In the genomic region with DNA sequence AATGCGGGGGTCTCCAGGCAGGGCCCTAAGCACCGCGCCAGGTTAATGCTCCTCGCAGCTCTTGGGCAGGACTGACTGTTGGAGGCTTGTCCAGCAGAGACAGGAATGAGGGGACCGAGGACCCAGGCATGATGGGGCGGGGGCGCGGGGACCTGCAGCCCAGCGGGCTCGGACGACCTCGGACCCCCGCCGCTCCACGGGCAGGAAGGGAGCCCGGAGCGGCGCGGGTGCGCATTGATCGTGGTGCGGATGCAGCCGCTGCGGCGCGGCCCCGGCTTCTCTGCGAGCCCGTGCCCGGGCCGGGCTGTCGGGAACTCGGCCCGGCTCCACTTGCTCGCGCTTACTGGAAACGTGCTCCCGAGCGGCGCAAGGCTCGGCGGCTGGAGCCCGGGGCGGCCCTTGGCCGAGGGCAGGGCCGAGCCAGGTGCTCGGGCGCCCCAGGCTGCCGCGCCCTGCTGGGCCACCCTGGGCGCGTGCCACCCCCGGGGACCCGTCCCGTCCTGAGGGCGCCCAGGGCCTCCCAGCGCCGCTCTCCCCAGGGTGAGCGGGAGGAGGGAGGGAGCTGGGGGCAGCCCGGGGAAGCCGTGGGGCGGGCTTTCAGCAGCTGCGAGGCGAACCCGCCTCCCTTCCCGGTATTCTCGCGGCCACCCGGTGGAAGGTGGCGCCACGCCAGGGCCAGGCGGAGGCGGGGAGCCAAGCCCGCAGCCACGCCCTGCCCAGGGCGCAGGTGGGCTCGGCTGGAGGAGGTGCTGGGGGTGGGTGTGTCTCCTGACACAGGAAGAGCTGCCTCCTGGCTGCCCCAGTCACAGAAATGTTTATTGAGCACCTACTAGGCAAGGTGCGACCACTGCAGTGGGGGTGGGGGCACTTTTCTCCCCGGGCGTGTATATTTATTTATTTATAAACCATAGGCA, we compare ENCODE assay signal across 8 cellular contexts. TPM values are rescaled to one million over a fixed set of nuclear protein-coding genes. Genes with fewer than 3 reads are reported as not detected.
DNase-seq lines count a peak whose midpoint lies in the region; ATAC-seq and TF ChIP-seq lines count a peak whose summit lies in the region.

No MANE protein-coding gene starts in this region.

- peak; percentile 87 for TF ChIP-seq EP300 in esophagus muscularis mucosa (IDR thresholded peaks at IDR 0.05)

- H3K27ac ChIP-seq in esophagus muscularis mucosa (replicated peaks in 1 of 4) = peak overlapping the region; percentile 77 to 87 (median 84)

- H3K36me3 Mint-ChIP-seq in natural killer cell = no peaks in the 10 kb centered on the region
- H3K36me3 Mint-ChIP-seq in stimulated activated naive CD8-positive, alpha-beta T cell treated with anti-CD3 and anti-CD28 coated beads, Interleukin-15, Interleukin-2, amounts not matched to agents 100 ng/mL and 50 ng/mL, for 24 hours (ENCODE audit: low read depth) = no peaks in the 10 kb centered on the region

- ATAC-seq in natural killer cell = peak; percentile 45 to 66 (median 63)
- ATAC-seq in GM18861 (IDR thresholded peaks at IDR 0.05; ENCODE audit: unreplicated experiment) = no peak

- WGBS in esophagus muscularis mucosa = 34% methylated on average over 7 of the region's 80 CpGs

- no peak overlapping the region for H3K27ac Mint-ChIP-seq in natural killer cell
- H3K27ac Mint-ChIP-seq in stimulated activated naive CD8-positive, alpha-beta T cell treated with anti-CD3 and anti-CD28 coated beads, Interleukin-15, Interleukin-2, amounts not matched to agents 100 ng/mL and 50 ng/mL, for 24 hours = peak overlapping the region; percentile 40

- H3K4me3 ChIP-seq in esophagus muscularis mucosa = peak overlapping the region; percentile 55 to 64 (median 60)

- peaks cover 39 to 48% of the 10 kb centered on the region in 2 donors for H3K27me3 Mint-ChIP-seq in natural killer cell (ENCODE audit: low read depth in 2 of 2)
- H3K27me3 Mint-ChIP-seq in stimulated activated naive CD8-positive, alpha-beta T cell treated with anti-CD3 and anti-CD28 coated beads, Interleukin-15, Interleukin-2, amounts not matched to agents 100 ng/mL and 50 ng/mL, for 24 hours = peaks cover 13% of the 10 kb centered on the region

- H3K36me3 ChIP-seq in esophagus muscularis mucosa = no peaks in the 10 kb centered on the region

- no peaks in the 10 kb centered on the region for H3K9me3 Mint-ChIP-seq in natural killer cell
- H3K9me3 Mint-ChIP-seq in stimulated activated naive CD8-positive, alpha-beta T cell treated with anti-CD3 and anti-CD28 coated beads, Interleukin-15, Interleukin-2, amounts not matched to agents 100 ng/mL and 50 ng/mL, for 24 hours = no peaks in the 10 kb centered on the region

- peak; percentile 32 for DNase-seq in DMS 273 treated with DMSO at 0.1 percent for 48 hours (lab: John Stamatoyannopoulos, UW)
- peak; percentile 96 for DNase-seq in HPDE6-E6E7 (ENCODE audit: extremely low spot score)
- DNase-seq in NOMO-1 (lab: John Stamatoyannopoulos, UW; ENCODE audit: unreplicated experiment in 2 of 2) = peak; percentile 34 to 62
- DNase-seq in activated T-cell treated with anti-CD3 and anti-CD28 coated beads for 48 hours (ENCODE audit: low read depth) = peak; percentile 78
- DNase-seq in esophagus muscularis mucosa (ENCODE audit: extremely low spot score) = no peak
- DNase-seq in natural killer cell = no peak

- H3K27me3 ChIP-seq in esophagus muscularis mucosa = no peaks in the 10 kb centered on the region

- peak; percentile 1 for TF ChIP-seq POLR2A in esophagus muscularis mucosa (IDR thresholded peaks at IDR 0.05; ENCODE audit: low read depth)

- peak overlapping the region; percentile 84 for H3K4me3 Mint-ChIP-seq in natural killer cell
- peak overlapping the region; percentile 57 for H3K4me3 Mint-ChIP-seq in stimulated activated naive CD8-positive, alpha-beta T cell treated with anti-CD3 and anti-CD28 coated beads, Interleukin-15, Interleukin-2, amounts not matched to agents 100 ng/mL and 50 ng/mL, for 24 hours

- no peaks in the 10 kb centered on the region for H3K9me3 ChIP-seq in esophagus muscularis mucosa

- intact Hi-C loops in esophagus muscularis mucosa (cut with DNase I) = no loop called here
- intact Hi-C loops in natural killer cell (cut with micrococcal nuclease) = no loop called here

- peaks cover 33 to 54% (median 49%) of the 10 kb centered on the region in 4 donors for H3K4me1 ChIP-seq in esophagus muscularis mucosa

- TF ChIP-seq CTCF in esophagus muscularis mucosa (IDR thresholded peaks at IDR 0.05) (no peak), natural killer cell (IDR thresholded peaks at IDR 0.05) (no peak)

- peaks cover 0 to 31% of the 10 kb centered on the region in 2 donors for H3K4me1 Mint-ChIP-seq in natural killer cell
- peaks cover 37% of the 10 kb centered on the region for H3K4me1 Mint-ChIP-seq in stimulated activated naive CD8-positive, alpha-beta T cell treated with anti-CD3 and anti-CD28 coated beads, Interleukin-15, Interleukin-2, amounts not matched to agents 100 ng/mL and 50 ng/mL, for 24 hours (ENCODE audit: low read depth)

RNA-seq across cellular contexts. Expression of gene SOCS3, which starts 45.9 kb away (rescaled TPM):
- total RNA-seq in esophagus muscularis mucosa (1,000 to 10,000 TPM in 1 of 4 donors, 10 to 100 TPM in 3; 12.5 to 1,139 (median 39.3) TPM), natural killer cell (10 to 100 TPM; 39.0 to 47.9 (median 43.6) TPM)

Comparison
In these comparisons a context has a peak if more than half of its experiments do, and no peak if none do; other contexts are left out.
1. DNase-seq: peak in DMS 273 treated with DMSO at 0.1 percent for 48 hours (single experiment), HPDE6-E6E7 (single experiment), NOMO-1 (2 of 2) and activated T-cell treated with anti-CD3 and anti-CD28 coated beads for 48 hours (single experiment); none in esophagus muscularis mucosa (single experiment) and natural killer cell (single experiment).